20 cellular contexts compared by ENCODE assay signal in genomic region chr9:90988318-90988717, GRCh38.
A peak's percentile ranks its signal among the peaks of the same experiment; 100 is the strongest.
DNase-seq lines count a peak whose midpoint lies in the region; ATAC-seq and TF ChIP-seq lines count a peak whose summit lies in the region.
"Had no signal": no experiment of that assay in that cellular context is flagged by ENCODE, and none has a peak within 500 bp of the region (broad histone marks: within the 10 kb centered on the region; RNA-seq: fewer than 3 reads in every experiment).

No MANE protein-coding gene starts in this region.

- H3K27ac ChIP-seq in IMR-90 (ENCODE audit: insufficient read depth, low read length): no peak overlapping the region; the same call in 1 of the 2 replicates
- no peak overlapping the region for H3K27ac ChIP-seq in mammary epithelial cell (ENCODE audit: insufficient read depth, low read depth, low read length)
- no peak overlapping the region for H3K27ac ChIP-seq in CD4-positive, alpha-beta T cell (ENCODE audit: low read depth, low read length)
- H3K27ac ChIP-seq: SJSA1 had no signal

- H3K9me3 Mint-ChIP-seq in CD4-positive, alpha-beta T cell: no peaks in the 10 kb centered on the region

- BruUV-seq in IMR-90 (replicated peaks; lab: Mats Ljungman, UMichigan) (no TSS peak), mammary epithelial cell (replicated peaks; lab: Mats Ljungman, UMichigan) (no TSS peak)

- H2AK9ac ChIP-seq in IMR-90 (replicated peaks; ENCODE audit: low read depth, low read length, poor library complexity): peak overlapping the region; percentile 55

- no peaks in the 10 kb centered on the region for H3K79me2 ChIP-seq in mammary epithelial cell (ENCODE audit: insufficient read depth, low read length)

- H2AFZ ChIP-seq in IMR-90 (replicated peaks; ENCODE audit: low read length, poor library complexity): peak overlapping the region; percentile 70
- H2AFZ ChIP-seq in mammary epithelial cell (ENCODE audit: low read depth, low read length): no peak overlapping the region

- peak overlapping the region; percentile 52; the same call in 2 of the 3 replicates for H2BK15ac ChIP-seq in IMR-90 (ENCODE audit: low read depth, low read length)

- H4K8ac ChIP-seq in IMR-90 (ENCODE audit: low read depth in 2 of 2, low read length in 2 of 2): peak overlapping the region; percentile 2 to 71; a peak in 3 of 4 replicates

- no peaks in the 10 kb centered on the region for H3K36me3 Mint-ChIP-seq in CD4-positive, alpha-beta T cell (ENCODE audit: low read depth)
- H3K36me3 Mint-ChIP-seq: CD4-positive, CD25-positive, alpha-beta regulatory T cell had no signal

- peaks cover 8% of the 10 kb centered on the region for H3K27me3 Mint-ChIP-seq in CD4-positive, alpha-beta T cell

- no CpG with 5 or more reads among the region's 1 CpG for WGBS in IMR-90 (ENCODE audit: extremely low coverage in 2 of 2, insufficient read length in 1 of 2), 2 experiments
- 100% methylated on average over 1 of the region's 1 CpG for whole genome bisulfite sequencing in mammary epithelial cell (ENCODE audit: low coverage, missing lambda C conversion rate)

- H4K20me1 ChIP-seq in IMR-90 (ENCODE audit: insufficient read depth, low read length): no peaks in the 10 kb centered on the region
- no peaks in the 10 kb centered on the region for H4K20me1 ChIP-seq in mammary epithelial cell (ENCODE audit: insufficient read depth, low read length)

- no peak for TF ChIP-seq POLR2A in IMR-90 (IDR thresholded peaks at IDR 0.05; ENCODE audit: low read depth, low read length)

- H3K9ac ChIP-seq in IMR-90 (ENCODE audit: low read depth, low read length) (no peak overlapping the region), mammary epithelial cell (ENCODE audit: insufficient read depth, low read length) (no peak overlapping the region)

- CTCF ChIA-PET in IMR-90 (lab: Yijun Ruan, JAX): no interaction called here
- CTCF ChIA-PET in mammary epithelial cell (lab: Charles Lee; ENCODE audit: low non-redundant PET): no interaction called here
- CTCF ChIA-PET in CD4-positive, alpha-beta T cell (lab: Charles Lee): no interaction called here
- CTCF ChIA-PET in HEK293T (lab: Yijun Ruan, JAX): no interaction called here

- no peak overlapping the region for H3K27ac Mint-ChIP-seq in CD4-positive, alpha-beta T cell
- H3K27ac Mint-ChIP-seq: CD4-positive, CD25-positive, alpha-beta regulatory T cell had no signal

- H3K4me2 ChIP-seq in IMR-90 (ENCODE audit: low read depth, low read length) (peak overlapping the region; percentile 12; the same call in 1 of the 2 replicates), mammary epithelial cell (ENCODE audit: insufficient read depth, low read depth, low read length) (no peak overlapping the region)

- H3K14ac ChIP-seq in IMR-90 (replicated peaks; ENCODE audit: low read depth, low read length): peak overlapping the region; percentile 70

- ATAC-seq in IMR-90 (ENCODE audit: low read depth) (peak; percentile 46), Right ventricle myocardium inferior (no peak)
- ATAC-seq in CD4-positive, alpha-beta T cell (ENCODE audit: poor library complexity): no peak

- peak overlapping the region; percentile 79 for H2BK120ac ChIP-seq in IMR-90 (ENCODE audit: low read depth, low read length)

- no peaks in the 10 kb centered on the region for H3K4me1 Mint-ChIP-seq in CD4-positive, alpha-beta T cell (ENCODE audit: low read depth)
- H3K4me1 Mint-ChIP-seq: CD4-positive, CD25-positive, alpha-beta regulatory T cell had no signal

- H3K4me1 ChIP-seq in IMR-90 (ENCODE audit: control insufficient read depth, insufficient read depth, low read length): peaks cover 16% of the 10 kb centered on the region
- H3K4me1 ChIP-seq in mammary epithelial cell (ENCODE audit: insufficient read depth, low read length): peaks cover 47% of the 10 kb centered on the region
- H3K4me1 ChIP-seq: Caco-2 had no signal

- peak overlapping the region; percentile 84 for H2BK20ac ChIP-seq in IMR-90 (ENCODE audit: low read depth, low read length)

- H3K4me3 ChIP-seq in IMR-90 (ENCODE audit: insufficient read depth, low read depth, low read length) (no peak overlapping the region), mammary epithelial cell (replicated peaks in 1 of 3; ENCODE audit: insufficient read depth in 1 of 3, low read depth in 2 of 3, low read length in 3 of 3) (no peak overlapping the region)
- H3K4me3 ChIP-seq: MG63, SJSA1 had no signal

- H3K36me3 ChIP-seq in IMR-90 (ENCODE audit: control insufficient read depth, insufficient read depth, low read length) (no peaks in the 10 kb centered on the region), mammary epithelial cell (ENCODE audit: insufficient read depth, low read length) (no peaks in the 10 kb centered on the region)
- H3K36me3 ChIP-seq: MG63, SJSA1 had no signal

- TF ChIP-seq RAD21 in IMR-90 (IDR thresholded peaks at IDR 0.05; ENCODE audit: low read length): no peak

- DNase-seq in IMR-90 (peak; percentile 65), mammary epithelial cell (peak; percentile 55), kidney tubule cell (ENCODE audit: low spot score) (peak; percentile 33), Right ventricle myocardium inferior (ENCODE audit: missing footprints) (no peak), HEK293T (ENCODE audit: extremely low spot score) (no peak)
- DNase-seq in stimulated activated CD4-positive, alpha-beta T cell treated with anti-CD3 and anti-CD28 coated beads, Interleukin-4, amount 100 ng/mL, for 1 hour: no peak
- DNase-seq in CD4-positive, alpha-beta T cell: no peak
- DNase-seq: Caco-2; CD4-positive, CD25-positive, alpha-beta regulatory T cell; DMS153; GOT3; HCEC 1CT; MG63; NCI-H1417; NCI-H1694 treated with DMSO at 0.1 percent for 48 hours; NCI-H2081 treated with DMSO at 0.1 percent for 48 hours; NCI-H2171 treated with DMSO at 0.1 percent for 48 hours; NCI-H524 treated with DMSO at 0.1 percent for 48 hours; NCI-H82 had no signal

- no peaks in the 10 kb centered on the region for H3K79me1 ChIP-seq in IMR-90 (ENCODE audit: low read depth in 1 of 2, low read length in 2 of 2)

- TF ChIP-seq CTCF in IMR-90 (conservative IDR thresholded peaks at IDR 0.05; ENCODE audit: low read depth, low read length): no peak
- TF ChIP-seq CTCF in mammary epithelial cell (conservative IDR thresholded peaks at IDR 0.05 in 1 of 2, IDR thresholded peaks at IDR 0.05 in 1 of 2; ENCODE audit: extremely low read depth in 1 of 2, insufficient read depth in 1 of 2, low read depth in 1 of 2, low read length in 2 of 2): no peak
- no peak for TF ChIP-seq CTCF in CD4-positive, alpha-beta T cell (IDR thresholded peaks at IDR 0.05)

- POLR2A ChIA-PET in IMR-90 (lab: Charles Lee; ENCODE audit: unreplicated experiment): no interaction called here
- POLR2A ChIA-PET in CD4-positive, alpha-beta T cell (lab: Charles Lee): no interaction called here
- POLR2A ChIA-PET in HEK293T (lab: Yijun Ruan, JAX): no interaction called here

- dilution Hi-C loops in IMR-90 (cut with HindIII; ENCODE audit: low sequenced_read_pairs, unreplicated experiment): no loop called here
- dilution Hi-C loops in mammary epithelial cell (cut with HindIII; ENCODE audit: low sequenced_read_pairs): no loop called here

- peaks cover 7% of the 10 kb centered on the region; the same call in 1 of the 2 replicates for H3K9me1 ChIP-seq in IMR-90 (ENCODE audit: insufficient read depth, low read length)

- H3K27me3 ChIP-seq in IMR-90 (ENCODE audit: control insufficient read depth, insufficient read depth, low read length) (no peaks in the 10 kb centered on the region), mammary epithelial cell (ENCODE audit: insufficient read depth, low read length) (no peaks in the 10 kb centered on the region)
- H3K27me3 ChIP-seq in CD4-positive, alpha-beta T cell (ENCODE audit: control insufficient read depth, insufficient read depth, low read length): no peaks in the 10 kb centered on the region
- H3K27me3 ChIP-seq: MG63, SJSA1 had no signal

- in situ Hi-C loops in IMR-90 (cut with MboI; ENCODE audit: low sequenced_read_pairs): no loop called here
- in situ Hi-C loops in mammary epithelial cell (cut with MboI; ENCODE audit: low sequenced_read_pairs in 2 of 2): no loop called here

- no peak overlapping the region for H3K4me3 Mint-ChIP-seq in CD4-positive, alpha-beta T cell
- H3K4me3 Mint-ChIP-seq: CD4-positive, CD25-positive, alpha-beta regulatory T cell had no signal

- peak overlapping the region; percentile 30; the same call in 1 of the 2 replicates for H3K23ac ChIP-seq in IMR-90 (ENCODE audit: low read depth, low read length)

- H2BK5ac ChIP-seq in IMR-90 (ENCODE audit: low read depth, low read length, poor library complexity, severe bottlenecking): peak overlapping the region; percentile 73

- intact Hi-C loops in IMR-90 (cut with micrococcal nuclease): no loop called here
- intact Hi-C loops in mammary epithelial cell (cut with micrococcal nuclease): loop anchor here (5.0 to 10.0 kb wide), 2 partner anchors 189 to 736 kb away; no protein-coding TSS in a partner anchor
- intact Hi-C loops in Right ventricle myocardium inferior (cut with DNase I): no loop called here
- intact Hi-C loops in CD4-positive, alpha-beta T cell (cut with DNase I, micrococcal nuclease): no loop called here

- no peaks in the 10 kb centered on the region for H3K9me3 ChIP-seq in IMR-90 (ENCODE audit: control insufficient read depth, insufficient read depth, low read length)
- H3K9me3 ChIP-seq in mammary epithelial cell (replicated peaks; ENCODE audit: insufficient read depth, low read length): no peaks in the 10 kb centered on the region
- no peaks in the 10 kb centered on the region for H3K9me3 ChIP-seq in CD4-positive, alpha-beta T cell (ENCODE audit: control insufficient read depth, low read length)
- H3K9me3 ChIP-seq: Caco-2 had no signal

- H3K56ac ChIP-seq in IMR-90 (ENCODE audit: extremely low read depth, insufficient read depth, low read length): no peak overlapping the region

- H3K4ac ChIP-seq in IMR-90 (ENCODE audit: low read depth, low read length): peak overlapping the region; percentile 83

- H2AK5ac ChIP-seq in IMR-90 (ENCODE audit: low read depth, low read length): peak overlapping the region; percentile 83

- peak overlapping the region; percentile 72 for H4K5ac ChIP-seq in IMR-90 (ENCODE audit: low read depth, low read length)

- H4K91ac ChIP-seq in IMR-90 (ENCODE audit: insufficient read depth, low read depth, low read length): peak overlapping the region; percentile 81

- H3K18ac ChIP-seq in IMR-90 (ENCODE audit: low read depth, low read length): peak overlapping the region; percentile 92; the same call in 1 of the 2 replicates

TF ChIP-seq in IMR-90, 13 proteins besides CTCF, POLR2A, EP300 and RAD21 (continues in another document):
- TF ChIP-seq FOS (IDR thresholded peaks at IDR 0.05; ENCODE audit: low read depth, low read length): 0 out of 2 replicates have a peak, but pooled peaks have one; percentile 21
- TF ChIP-seq NFE2L2 (IDR thresholded peaks at IDR 0.05; ENCODE audit: low read depth, low read length): peak; percentile 79
- no peak for TF ChIP-seq MAZ (IDR thresholded peaks at IDR 0.05; ENCODE audit: borderline replicate concordance, low read depth, low read length)

TF ChIP-seq in HEK293T, 16 proteins besides CTCF, POLR2A, EP300 and RAD21 (continues in another document):
- no peak for TF ChIP-seq L3MBTL2 (conservative IDR thresholded peaks at IDR 0.05)
- no peak for TF ChIP-seq TARDBP (IDR thresholded peaks at IDR 0.05)
- TF ChIP-seq HDGF (IDR thresholded peaks at IDR 0.05; ENCODE audit: borderline replicate concordance): no peak
- no peak for TF ChIP-seq CTBP1 (IDR thresholded peaks at IDR 0.05; ENCODE audit: borderline replicate concordance)
- no peak for TF ChIP-seq NFRKB (IDR thresholded peaks at IDR 0.05)
- no peak for TF ChIP-seq BHLHE40 (IDR thresholded peaks at IDR 0.05; ENCODE audit: borderline replicate concordance)

Comparison
In these comparisons a context has a peak if more than half of its experiments do, and no peak if none do; other contexts are left out.
1. DNase-seq: peak in IMR-90 (single experiment), mammary epithelial cell (single experiment) and kidney tubule cell (single experiment); none in stimulated activated CD4-positive, alpha-beta T cell treated with anti-CD3 and anti-CD28 coated beads, Interleukin-4, amount 100 ng/mL, for 1 hour (single experiment), Right ventricle myocardium inferior (single experiment), CD4-positive, alpha-beta T cell (0 of 10) and HEK293T (single experiment).